1 cellular context compared by ENCODE assay signal in genomic region chr11:64218628-64219353, GRCh38.
TF ChIP-seq lines count a peak whose summit lies in the region.

No MANE protein-coding gene starts in this region.

TF ChIP-seq in IMR-90, 13 proteins besides CTCF, POLR2A, EP300 and RAD21:
- TF ChIP-seq USF2 (IDR thresholded peaks at IDR 0.05; ENCODE audit: low read depth, low read length) (no peak), CHD1 (IDR thresholded peaks at IDR 0.05; ENCODE audit: low read depth, low read length) (no peak), CEBPB (IDR thresholded peaks at IDR 0.05; ENCODE audit: low read depth, low read length) (no peak), RFX5 (IDR thresholded peaks at IDR 0.05; ENCODE audit: low read depth, low read length) (no peak), FOS (IDR thresholded peaks at IDR 0.05; ENCODE audit: low read depth, low read length) (no peak), MXI1 (IDR thresholded peaks at IDR 0.05; ENCODE audit: borderline replicate concordance, low read depth, low read length) (no peak), BHLHE40 (IDR thresholded peaks at IDR 0.05; ENCODE audit: low read depth, low read length) (no peak), MAZ (IDR thresholded peaks at IDR 0.05; ENCODE audit: borderline replicate concordance, low read depth, low read length) (no peak), NFE2L2 (IDR thresholded peaks at IDR 0.05; ENCODE audit: low read depth, low read length) (no peak), SMC3 (IDR thresholded peaks at IDR 0.05; ENCODE audit: low read depth, low read length) (no peak), ELK1 (IDR thresholded peaks at IDR 0.05; ENCODE audit: borderline replicate concordance, low read depth, low read length) (no peak), RCOR1 (IDR thresholded peaks at IDR 0.05; ENCODE audit: insufficient replicate concordance, low read length) (no peak), MAFK (IDR thresholded peaks at IDR 0.05; ENCODE audit: low read depth, low read length) (no peak)
